ENCODE assay signal across 8 cellular contexts in the genomic region with DNA sequence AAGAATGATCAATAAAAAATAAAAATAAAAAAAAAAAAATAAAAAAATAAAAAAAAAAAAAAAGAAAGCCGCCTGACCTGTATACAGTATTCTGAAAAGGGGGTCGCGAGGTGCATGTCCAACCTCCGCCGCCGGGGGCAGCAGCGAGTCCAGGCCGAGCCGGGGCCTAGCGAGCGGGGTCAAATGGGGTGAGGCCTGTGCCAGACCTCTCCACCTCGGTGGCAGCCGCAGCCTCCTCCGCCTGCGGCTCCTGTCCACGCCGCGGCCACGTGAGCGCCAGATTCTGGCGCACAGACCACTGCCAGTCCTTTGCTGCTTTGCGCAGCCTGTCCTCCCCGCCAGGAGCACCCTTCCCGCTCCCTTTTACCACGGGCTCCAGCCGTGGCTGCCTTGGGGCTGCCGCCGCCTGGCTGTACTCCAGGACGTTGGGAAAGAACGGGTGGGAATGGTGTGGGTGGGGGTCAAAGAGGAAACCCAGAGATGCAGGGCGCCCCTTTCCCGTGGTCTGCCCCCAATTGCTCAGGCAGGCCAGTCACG. TPM values are rescaled to one million over a fixed set of nuclear protein-coding genes. Genes with fewer than 3 reads are reported as not detected.
A peak's percentile ranks its signal among the peaks of the same experiment; 100 is the strongest.
DNase-seq lines count a peak whose midpoint lies in the region; ATAC-seq and TF ChIP-seq lines count a peak whose summit lies in the region.

No MANE protein-coding gene starts in this region.

- intact Hi-C loops in lower lobe of right lung (cut with DNase I) = no loop called here

- H3K27ac ChIP-seq in lower lobe of right lung = peak overlapping the region; percentile 73

- no peaks in the 10 kb centered on the region for H3K9me3 ChIP-seq in BE2C
- no peaks in the 10 kb centered on the region for H3K9me3 ChIP-seq in lower lobe of right lung

- peak; percentile 78 for TF ChIP-seq CTCF in BE2C (IDR thresholded peaks at IDR 0.05; ENCODE audit: low read depth, low read length)
- TF ChIP-seq CTCF in choroid plexus epithelial cell (conservative IDR thresholded peaks at IDR 0.05; ENCODE audit: low read depth, low read length) = peak; percentile 76
- TF ChIP-seq CTCF in lower lobe of right lung (IDR thresholded peaks at IDR 0.05) = peak; percentile 82

- peak; percentile 91 to 95 for ATAC-seq in lower lobe of right lung

- H3K36me3 ChIP-seq in BE2C (peaks cover 17% of the 10 kb centered on the region), lower lobe of right lung (peaks cover 15% of the 10 kb centered on the region)

- H3K27me3 ChIP-seq in BE2C (no peaks in the 10 kb centered on the region), lower lobe of right lung (ENCODE audit: low read depth) (no peaks in the 10 kb centered on the region)

- peak; percentile 93 for DNase-seq in BE2C
- peak; percentile 78 for DNase-seq in GM19240 (ENCODE audit: insufficient read length, low spot score)
- DNase-seq in NCI-H2029 (lab: John Stamatoyannopoulos, UW) = peak; percentile 77
- DNase-seq in activated CD4-positive, alpha-beta T cell treated with anti-CD3 and anti-CD28 coated beads for 4 hours = peak; percentile 67 to 80
- peak; percentile 49 for DNase-seq in choroid plexus epithelial cell (ENCODE audit: low read depth)
- peak; percentile 92 for DNase-seq in lower lobe of right lung
- DNase-seq in stimulated activated CD8-positive, alpha-beta memory T cell treated with anti-CD3 and anti-CD28 coated beads, Interleukin-12 subunit alpha, Interleukin-12 subunit beta, amount 100 ng/mL, for 1 hour (ENCODE audit: low read depth) = peak; percentile 67
- no peak for DNase-seq in GOT3 (lab: John Stamatoyannopoulos, UW)

- H3K4me1 ChIP-seq in BE2C = no peaks in the 10 kb centered on the region; the same call in 1 of the 2 replicates
- peaks cover 20% of the 10 kb centered on the region for H3K4me1 ChIP-seq in lower lobe of right lung

- H3K4me3 ChIP-seq in BE2C (ENCODE audit: low read depth, low read length) (no peak overlapping the region), choroid plexus epithelial cell (ENCODE audit: low read depth, low read length) (peak overlapping the region; percentile 16), lower lobe of right lung (peak overlapping the region; percentile 39)

RNA-seq across cellular contexts. Expression of a gene that starts 2.4 kb away (rescaled TPM):
- 77.0 TPM for polyA plus RNA-seq in BE2C (2012; ENCODE audit: insufficient read depth, insufficient read length, low read depth)
- 37.6 TPM for total RNA-seq in lower lobe of right lung

RNA-seq across cellular contexts. Expression of a gene that starts 11.1 kb away (rescaled TPM):
- polyA plus RNA-seq in BE2C (2012; ENCODE audit: insufficient read depth, insufficient read length, low read depth) = 349 TPM
- total RNA-seq in lower lobe of right lung = 65.6 TPM

RNA-seq across cellular contexts. Expression of a gene that starts 11.7 kb away (rescaled TPM):
- 71.8 TPM for polyA plus RNA-seq in BE2C (2012; ENCODE audit: insufficient read depth, insufficient read length, low read depth)
- total RNA-seq in lower lobe of right lung = 79.1 TPM

RNA-seq across cellular contexts. Expression of a gene that starts 17.0 kb away (rescaled TPM):
- 5.0 TPM for polyA plus RNA-seq in BE2C (2012; ENCODE audit: insufficient read depth, insufficient read length, low read depth)
- 2.4 TPM for total RNA-seq in lower lobe of right lung

RNA-seq across cellular contexts. Expression of a gene that starts 29.8 kb away (rescaled TPM):
- polyA plus RNA-seq in BE2C (2012; ENCODE audit: insufficient read depth, insufficient read length, low read depth) = 27.5 TPM
- total RNA-seq in lower lobe of right lung = 75.4 TPM
